ENCODE assay signal across 8 cellular contexts in the genomic region with DNA sequence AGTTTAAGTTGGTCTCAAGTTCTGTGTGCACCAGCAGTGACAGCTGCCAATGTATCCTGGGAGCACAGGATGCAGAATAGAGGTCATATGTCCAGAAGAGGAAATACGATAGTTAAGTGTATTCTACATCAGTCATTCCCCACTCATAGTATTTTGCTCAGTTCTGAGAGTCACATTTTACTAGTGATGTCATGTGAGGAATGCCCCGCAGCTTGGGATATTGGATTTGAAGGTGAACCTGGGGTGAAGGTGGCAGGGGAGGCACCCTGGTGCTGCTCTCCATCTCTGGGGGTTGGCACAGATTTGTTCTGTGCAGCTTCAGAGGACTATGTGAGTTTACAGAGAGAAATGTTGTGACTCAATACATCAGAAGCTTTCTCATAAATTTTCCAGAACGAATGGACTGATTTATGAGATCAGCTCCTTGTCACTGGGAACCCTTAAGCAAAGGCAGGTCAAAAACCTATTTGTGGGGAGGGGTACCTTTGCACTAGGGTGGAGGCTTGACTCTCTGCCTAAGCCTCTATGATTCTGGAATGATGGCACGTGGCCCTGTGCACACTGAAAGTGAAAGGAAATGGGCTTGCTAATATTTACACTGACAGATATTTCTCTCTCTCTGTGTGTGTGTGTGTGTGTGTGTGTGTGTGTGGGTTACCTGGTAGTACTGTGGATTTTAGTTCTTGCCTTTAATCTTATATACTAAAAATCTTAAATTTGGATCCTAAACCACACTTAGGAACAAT.
DNase-seq lines count a peak whose midpoint lies in the region; ATAC-seq lines count a peak whose summit lies in the region.

No MANE protein-coding gene starts in this region.

- H3K4me3 ChIP-seq in mesendoderm (ENCODE audit: low read length): no peak overlapping the region

- H3K79me2 ChIP-seq in mesendoderm (ENCODE audit: control insufficient read depth, insufficient read depth, low read length): no peaks in the 10 kb centered on the region

- peak overlapping the region; percentile 2 for H3K4me3 Mint-ChIP-seq in activated T-helper 1 cell treated with anti-CD3 and anti-CD28 coated beads, Interleukin-12 subunit alpha, Interleukin-12 subunit beta, Interleukin-2, Interleukin-4 antibody, amounts not matched to agents 30 ng/mL and 10 ng/mL and 1 ng/mL, durations not matched to agents 14 hours and 24 hours and 36 hours

- intact Hi-C loops in activated T-helper 1 cell treated with anti-CD3 and anti-CD28 coated beads, Interleukin-12 subunit alpha, Interleukin-12 subunit beta, Interleukin-2, Interleukin-4 antibody, amounts not matched to agents 30 ng/mL and 10 ng/mL and 1 ng/mL, durations not matched to agents 14 hours and 24 hours and 36 hours (cut with micrococcal nuclease): loop anchor here (2.0 to 10.0 kb wide), 2 partner anchors 24 to 154 kb away; no protein-coding TSS in a partner anchor

- no peak overlapping the region for H2BK120ac ChIP-seq in mesendoderm (ENCODE audit: low read depth, low read length)

- ATAC-seq in GM21367 (IDR thresholded peaks at IDR 0.05; ENCODE audit: unreplicated experiment): peak; percentile 53

- no peaks in the 10 kb centered on the region for H3K36me3 ChIP-seq in mesendoderm (ENCODE audit: control insufficient read depth, insufficient read depth, low read length)

- no peaks in the 10 kb centered on the region for H3K27me3 ChIP-seq in mesendoderm (ENCODE audit: insufficient read depth, low read length, poor library complexity)

- in situ Hi-C loops in KBM-7 (cut with MboI; ENCODE audit: low pct_unique_long_range_greater_than_20kb, low sequenced_read_pairs): no loop called here

- peaks cover 4% of the 10 kb centered on the region for H3K36me3 Mint-ChIP-seq in activated T-helper 1 cell treated with anti-CD3 and anti-CD28 coated beads, Interleukin-12 subunit alpha, Interleukin-12 subunit beta, Interleukin-2, Interleukin-4 antibody, amounts not matched to agents 30 ng/mL and 10 ng/mL and 1 ng/mL, durations not matched to agents 14 hours and 24 hours and 36 hours (ENCODE audit: low read depth)

- peak overlapping the region; percentile 12 for H3K27ac Mint-ChIP-seq in activated T-helper 1 cell treated with anti-CD3 and anti-CD28 coated beads, Interleukin-12 subunit alpha, Interleukin-12 subunit beta, Interleukin-2, Interleukin-4 antibody, amounts not matched to agents 30 ng/mL and 10 ng/mL and 1 ng/mL, durations not matched to agents 14 hours and 24 hours and 36 hours

- no peak overlapping the region for H3K56ac ChIP-seq in mesendoderm (ENCODE audit: low read length)

- H3K4me2 ChIP-seq in mesendoderm (ENCODE audit: low read length): no peak overlapping the region

- no peaks in the 10 kb centered on the region for H3K79me1 ChIP-seq in mesendoderm (ENCODE audit: low read length)

- no peak overlapping the region for H4K8ac ChIP-seq in mesendoderm (ENCODE audit: low read depth, low read length)

- no CpG with 5 or more reads among the region's 4 CpGs for WGBS in mesendoderm (ENCODE audit: extremely low coverage, insufficient coverage, low lambda C conversion rate)

- H3K18ac ChIP-seq in mesendoderm (ENCODE audit: low read length): no peak overlapping the region

- H2BK15ac ChIP-seq in mesendoderm (replicated peaks; ENCODE audit: low read depth): no peak overlapping the region

- peaks cover 6% of the 10 kb centered on the region for H3K9me3 Mint-ChIP-seq in activated T-helper 1 cell treated with anti-CD3 and anti-CD28 coated beads, Interleukin-12 subunit alpha, Interleukin-12 subunit beta, Interleukin-2, Interleukin-4 antibody, amounts not matched to agents 30 ng/mL and 10 ng/mL and 1 ng/mL, durations not matched to agents 14 hours and 24 hours and 36 hours

- H3K4me1 ChIP-seq in mesendoderm (ENCODE audit: control insufficient read depth, low read depth, low read length): no peaks in the 10 kb centered on the region

- no peak overlapping the region for H3K4ac ChIP-seq in mesendoderm (ENCODE audit: low read depth, low read length)

- H3K23ac ChIP-seq in mesendoderm (ENCODE audit: low read length): no peak overlapping the region

- H3K9ac ChIP-seq in mesendoderm (ENCODE audit: low read length): no peak overlapping the region

- no peak overlapping the region for H3K27ac ChIP-seq in mesendoderm (ENCODE audit: low read depth, low read length)

- H3K27me3 Mint-ChIP-seq in activated T-helper 1 cell treated with anti-CD3 and anti-CD28 coated beads, Interleukin-12 subunit alpha, Interleukin-12 subunit beta, Interleukin-2, Interleukin-4 antibody, amounts not matched to agents 30 ng/mL and 10 ng/mL and 1 ng/mL, durations not matched to agents 14 hours and 24 hours and 36 hours (ENCODE audit: insufficient read depth): no peaks in the 10 kb centered on the region

- H2BK5ac ChIP-seq in mesendoderm (ENCODE audit: low read length): no peak overlapping the region

- peaks cover 27% of the 10 kb centered on the region for H3K4me1 Mint-ChIP-seq in activated T-helper 1 cell treated with anti-CD3 and anti-CD28 coated beads, Interleukin-12 subunit alpha, Interleukin-12 subunit beta, Interleukin-2, Interleukin-4 antibody, amounts not matched to agents 30 ng/mL and 10 ng/mL and 1 ng/mL, durations not matched to agents 14 hours and 24 hours and 36 hours (ENCODE audit: low read depth)

- H2AK5ac ChIP-seq in mesendoderm (ENCODE audit: low read length): no peak overlapping the region

- no peak overlapping the region for H4K5ac ChIP-seq in mesendoderm (ENCODE audit: low read length)

- DNase-seq in COLO668 (lab: John Stamatoyannopoulos, UW; ENCODE audit: unreplicated experiment) (peak; percentile 33), KBM-7 (peak; percentile 8), mucosa of gallbladder (ENCODE audit: low spot score) (peak; percentile 65), mesendoderm (no peak), GOT3 (lab: John Stamatoyannopoulos, UW) (no peak), superior temporal gyrus (ENCODE audit: extremely low spot score) (no peak)
- DNase-seq in activated T-helper 1 cell treated with anti-CD3 and anti-CD28 coated beads, Interleukin-12 subunit alpha, Interleukin-12 subunit beta, Interleukin-2, Interleukin-4 antibody, amounts not matched to agents 30 ng/mL and 10 ng/mL and 1 ng/mL, durations not matched to agents 14 hours and 24 hours and 36 hours (ENCODE audit: low spot score): no peak

Comparison
In these comparisons a context has a peak if more than half of its experiments do, and no peak if none do; other contexts are left out.
1. DNase-seq: peak in COLO668 (single experiment), KBM-7 (single experiment) and mucosa of gallbladder (single experiment); none in activated T-helper 1 cell treated with anti-CD3 and anti-CD28 coated beads, Interleukin-12 subunit alpha, Interleukin-12 subunit beta, Interleukin-2, Interleukin-4 antibody, amounts not matched to agents 30 ng/mL and 10 ng/mL and 1 ng/mL, durations not matched to agents 14 hours and 24 hours and 36 hours (single experiment), mesendoderm (single experiment), GOT3 (single experiment) and superior temporal gyrus (single experiment).